In the genomic region with DNA sequence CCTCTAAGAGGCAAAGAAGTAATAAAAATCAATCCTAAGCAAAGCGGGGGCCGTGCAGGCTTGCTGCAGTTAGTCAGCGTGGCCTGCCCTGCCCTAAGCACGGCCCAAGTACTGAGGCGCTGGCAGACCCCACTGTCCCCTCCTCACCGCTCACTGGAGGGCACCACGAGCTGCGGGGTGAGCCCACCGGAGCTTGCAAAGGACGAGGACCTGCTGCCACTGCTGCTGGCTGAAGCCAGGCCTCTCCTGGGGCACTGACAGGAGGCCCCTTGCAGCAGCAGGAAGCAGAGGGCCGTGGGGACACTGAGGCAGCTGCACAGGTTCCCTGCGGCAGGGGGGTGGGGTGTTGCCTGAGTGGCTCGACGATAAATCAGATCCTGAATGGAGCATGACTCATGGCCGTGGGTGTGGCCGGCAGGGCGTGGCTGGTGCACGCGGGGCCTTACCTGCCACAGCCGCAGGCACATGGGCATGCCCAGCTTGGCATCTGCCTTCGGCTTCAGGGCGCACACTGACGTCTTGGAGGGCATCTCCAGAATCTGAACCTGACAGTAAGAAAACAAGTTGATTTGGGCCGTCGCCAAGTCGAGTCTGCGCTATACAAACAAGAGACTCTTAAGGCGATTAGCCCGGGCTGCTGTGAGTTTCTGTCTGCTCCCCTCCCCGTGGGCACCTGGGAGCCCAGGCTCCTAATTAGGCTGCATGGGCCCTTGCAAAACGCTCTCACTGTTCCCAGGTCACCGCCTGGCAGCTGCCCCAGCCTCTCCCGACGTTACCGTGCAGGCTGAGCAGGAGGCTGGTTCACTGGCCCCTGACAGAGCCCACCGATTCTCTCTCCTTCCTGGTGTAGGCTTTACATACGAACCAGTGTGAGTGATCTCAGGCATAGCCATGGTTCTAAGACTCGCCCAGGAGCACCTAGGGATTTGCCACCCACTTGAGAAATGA, we compare ENCODE assay signal across 10 cellular contexts. TPM values are rescaled to one million over a fixed set of nuclear protein-coding genes. Genes with fewer than 3 reads are reported as not detected.
DNase-seq lines count a peak whose midpoint lies in the region; ATAC-seq, FAIRE-seq and TF ChIP-seq lines count a peak whose summit lies in the region.
"Had no signal": no experiment of that assay in that cellular context is flagged by ENCODE, and none has a peak within 500 bp of the region (broad histone marks: within the 10 kb centered on the region; RNA-seq: fewer than 3 reads in every experiment).

No MANE protein-coding gene starts in this region.

- no peaks in the 10 kb centered on the region for H4K20me1 ChIP-seq in endothelial cell of umbilical vein (replicated peaks; ENCODE audit: control insufficient read depth, extremely low read depth, insufficient read depth, low read length)

- no peak for TF ChIP-seq EP300 in sigmoid colon (IDR thresholded peaks at IDR 0.05)

- H3K27ac ChIP-seq in endothelial cell of umbilical vein (ENCODE audit: insufficient read depth, low read depth, low read length) (peak overlapping the region; percentile 28), sigmoid colon (no peak overlapping the region)
- H3K27ac ChIP-seq: parathyroid adenoma had no signal

- peak overlapping the region; percentile 39 for H3K4me2 ChIP-seq in endothelial cell of umbilical vein (ENCODE audit: insufficient read depth, low read length)

- 28 to 72% methylated on average over 38 of the region's 38 CpGs for WGBS in sigmoid colon, 2 donors

- no peaks in the 10 kb centered on the region for H3K36me3 ChIP-seq in endothelial cell of umbilical vein (ENCODE audit: control insufficient read depth in 2 of 2, extremely low read depth in 1 of 2, insufficient read depth in 2 of 2, low read length in 2 of 2)
- peaks cover 0 to 16% (median 0%) of the 10 kb centered on the region in 4 donors for H3K36me3 ChIP-seq in sigmoid colon

- no peak overlapping the region for H3K4me3 ChIP-seq in endothelial cell of umbilical vein (replicated peaks in 1 of 3; ENCODE audit: insufficient read depth in 1 of 3, low read depth in 1 of 3, low read length in 3 of 3)
- H3K4me3 ChIP-seq in sigmoid colon, result no peak overlapping the region

- intact Hi-C loops in endothelial cell of umbilical vein (cut with micrococcal nuclease), result loop anchor here (2.0 kb wide), 2 partner anchors 34 to 38 kb away; no protein-coding TSS in a partner anchor
- intact Hi-C loops in sigmoid colon (cut with DNase I), result no loop called here

- TF ChIP-seq POLR2A in endothelial cell of umbilical vein (IDR thresholded peaks at IDR 0.05; ENCODE audit: low read depth, low read length) (no peak), sigmoid colon (IDR thresholded peaks at IDR 0.05) (no peak)

- no peak overlapping the region for H3K9ac ChIP-seq in endothelial cell of umbilical vein (replicated peaks; ENCODE audit: extremely low read depth, insufficient read depth, low read length)
- H3K9ac ChIP-seq: parathyroid adenoma had no signal

- DNase-seq in NCI-H1436 (lab: John Stamatoyannopoulos, UW) (peak; percentile 46), NCI-H1436 treated with DMSO at 0.1 percent for 48 hours (lab: John Stamatoyannopoulos, UW) (no peak), NCI-H226 (peak; percentile 44), endothelial cell of umbilical vein (ENCODE audit: low read depth, low spot score) (peak; percentile 63), sigmoid colon (peak; percentile 70), activated T-cell treated with anti-CD3 and anti-CD28 coated beads for 4 hours (no peak)
- DNase-seq in stimulated activated CD4-positive, alpha-beta T cell treated with anti-CD3 and anti-CD28 coated beads, Interleukin-1b, Interleukin-23, amount 100 ng/mL, for 48 hours, result no peak
- DNase-seq: anterior cingulate cortex had no signal

- no peaks in the 10 kb centered on the region for H3K9me1 ChIP-seq in endothelial cell of umbilical vein (replicated peaks; ENCODE audit: control insufficient read depth, extremely low read depth, insufficient read depth, low read length)

- POLR2A ChIA-PET in endothelial cell of umbilical vein (lab: Charles Lee), result no interaction called here

- H3K79me2 ChIP-seq in endothelial cell of umbilical vein (ENCODE audit: control insufficient read depth, insufficient read depth, low read length), result no peaks in the 10 kb centered on the region
- H3K79me2 ChIP-seq: parathyroid adenoma had no signal

- ATAC-seq in HG03095 (IDR thresholded peaks at IDR 0.05; ENCODE audit: unreplicated experiment), result no peak

- dilution Hi-C loops in endothelial cell of umbilical vein (cut with MboI; ENCODE audit: extremely low pct_ligation_motif_present, low sequenced_read_pairs), result no loop called here

- H3K9me3 ChIP-seq in endothelial cell of umbilical vein (replicated peaks; ENCODE audit: control insufficient read depth, insufficient read depth, low read length) (no peaks in the 10 kb centered on the region), sigmoid colon (no peaks in the 10 kb centered on the region)

- CTCF ChIA-PET in endothelial cell of umbilical vein (lab: Charles Lee), result interaction anchor here (0.9 to 2.1 kb wide), 8 partner anchors 8 to 104 kb away, joined by 3 to 9 read pairs (median 3); partner anchors contain the start of gene GP1BB

- H3K27me3 ChIP-seq in endothelial cell of umbilical vein (ENCODE audit: control insufficient read depth in 2 of 2, insufficient read depth in 2 of 2, low read length in 2 of 2) (no peaks in the 10 kb centered on the region), sigmoid colon (no peaks in the 10 kb centered on the region)

- no peak for TF ChIP-seq CTCF in endothelial cell of umbilical vein (IDR thresholded peaks at IDR 0.05; ENCODE audit: extremely low read depth in 1 of 2, insufficient read depth in 1 of 2, low read depth in 1 of 2, low read length in 2 of 2)
- no peak for TF ChIP-seq CTCF in sigmoid colon (IDR thresholded peaks at IDR 0.05)

- FAIRE-seq in endothelial cell of umbilical vein (lab: Jason Lieb, UNC), result no peak

- BruUV-seq in endothelial cell of umbilical vein (replicated peaks; lab: Mats Ljungman, UMichigan), result no TSS peak

- H2AFZ ChIP-seq in endothelial cell of umbilical vein (ENCODE audit: low read depth, low read length), result peak overlapping the region; percentile 67
- H2AFZ ChIP-seq: parathyroid adenoma had no signal

- H3K4me1 ChIP-seq in endothelial cell of umbilical vein (ENCODE audit: control insufficient read depth, extremely low read depth, insufficient read depth, low read length), result peaks cover 14% of the 10 kb centered on the region
- no peaks in the 10 kb centered on the region for H3K4me1 ChIP-seq in sigmoid colon
- H3K4me1 ChIP-seq: parathyroid adenoma had no signal

TF ChIP-seq in endothelial cell of umbilical vein, 7 proteins besides CTCF, POLR2A, EP300 and RAD21:
- TF ChIP-seq MAX (IDR thresholded peaks at IDR 0.05; ENCODE audit: insufficient read depth, insufficient read length), result no peak
- TF ChIP-seq MYC (IDR thresholded peaks at IDR 0.05; ENCODE audit: low read depth, low read length), result peak; percentile 37
- TF ChIP-seq JUN (IDR thresholded peaks at IDR 0.05; ENCODE audit: borderline replicate concordance, insufficient read depth, insufficient read length, low read depth), result no peak
- peak; percentile 49 for TF ChIP-seq FOS (IDR thresholded peaks at IDR 0.05; ENCODE audit: borderline replicate concordance, insufficient read depth, low read length)
- TF ChIP-seq GATA2 (IDR thresholded peaks at IDR 0.05; ENCODE audit: insufficient read depth, insufficient read length, low read depth, low read length), result peak; percentile 16
- TF ChIP-seq POLR2AphosphoS5 (IDR thresholded peaks at IDR 0.05; ENCODE audit: insufficient read depth, low read depth, low read length), result no peak

RNA-seq across cellular contexts. Expression of gene TBX1, which starts 45.9 kb away (rescaled TPM):
- total RNA-seq in endothelial cell of umbilical vein (30.2 and 38.2 TPM in 2 replicates), sigmoid colon (1 to 10 TPM; 1.7 to 4.3 (median 3.3) TPM)
- polyA plus RNA-seq in endothelial cell of umbilical vein (8.9 and 11.0 TPM in 2 replicates), sigmoid colon (1 to 10 TPM in 2 of 3 donors, not detected in 1; 1.8 to 2.4 TPM)
- 6.3 and 6.6 TPM in 2 replicates for polyA plus RNA-seq in endothelial cell of umbilical vein (2011; cell fraction: cytosol; rRNA removed)
- 28.4 and 44.8 TPM in 2 replicates for polyA plus RNA-seq in endothelial cell of umbilical vein (2011; cell fraction: nucleus; rRNA removed)
- 7.1 and 14.5 TPM in 2 replicates for polyA plus RNA-seq in endothelial cell of umbilical vein (2012)
- 6.0 and 9.7 TPM in 2 replicates for polyA minus RNA-seq in endothelial cell of umbilical vein
- not detected for polyA minus RNA-seq in endothelial cell of umbilical vein (2011; cell fraction: cytosol; rRNA and poly(A)+ RNA removed)
- polyA minus RNA-seq in endothelial cell of umbilical vein (2011; cell fraction: nucleus; rRNA and poly(A)+ RNA removed), result 10.4 and 16.9 TPM in 2 replicates

RNA-seq across cellular contexts. Expression of gene GNB1L, which starts 48.2 kb away (rescaled TPM):
- total RNA-seq in endothelial cell of umbilical vein (5.9 and 11.2 TPM in 2 replicates), sigmoid colon (10 to 100 TPM in 1 of 4 donors, 1 to 10 TPM in 3; 3.6 to 15.0 (median 5.3) TPM)
- polyA plus RNA-seq in endothelial cell of umbilical vein (5.4 and 5.9 TPM in 2 replicates), sigmoid colon (1 to 10 TPM; 2.5 to 7.0 (median 3.0) TPM)
- 2.2 and 3.8 TPM in 2 replicates for polyA plus RNA-seq in endothelial cell of umbilical vein (2011; cell fraction: cytosol; rRNA removed)
- 2.7 and 3.2 TPM in 2 replicates for polyA plus RNA-seq in endothelial cell of umbilical vein (2011; cell fraction: nucleus; rRNA removed)
- polyA plus RNA-seq in endothelial cell of umbilical vein (2012), result 3.5 and 3.6 TPM in 2 replicates
- 1.6 and 3.5 TPM in 2 replicates for polyA minus RNA-seq in endothelial cell of umbilical vein
- 1.7 TPM for polyA minus RNA-seq in endothelial cell of umbilical vein (2011; cell fraction: cytosol; rRNA and poly(A)+ RNA removed)
- polyA minus RNA-seq in endothelial cell of umbilical vein (2011; cell fraction: nucleus; rRNA and poly(A)+ RNA removed), result 2.4 TPM in 2 replicates

RNA-seq across cellular contexts. Expression of gene RTL10, which starts 48.2 kb away (rescaled TPM):
- 31.9 and 32.1 TPM in 2 replicates for total RNA-seq in endothelial cell of umbilical vein
- 40.8 and 54.5 TPM in 2 replicates for polyA plus RNA-seq in endothelial cell of umbilical vein
- 21.6 and 22.9 TPM in 2 replicates for polyA plus RNA-seq in endothelial cell of umbilical vein (2011; cell fraction: cytosol; rRNA removed)
- polyA plus RNA-seq in endothelial cell of umbilical vein (2011; cell fraction: nucleus; rRNA removed), result 43.8 and 53.4 TPM in 2 replicates
- 8.0 and 9.8 TPM in 2 replicates for polyA plus RNA-seq in endothelial cell of umbilical vein (2012)
- 84.1 and 88.0 TPM in 2 replicates for polyA minus RNA-seq in endothelial cell of umbilical vein
- 9.0 TPM for polyA minus RNA-seq in endothelial cell of umbilical vein (2011; cell fraction: cytosol; rRNA and poly(A)+ RNA removed)
- 20.7 and 26.1 TPM in 2 replicates for polyA minus RNA-seq in endothelial cell of umbilical vein (2011; cell fraction: nucleus; rRNA and poly(A)+ RNA removed)
- 10 to 100 TPM in 1 of 4 donors, 1 to 10 TPM in 3; 6.6 to 15.0 (median 8.7) TPM for total RNA-seq in sigmoid colon
- 1 to 10 TPM; 1.8 to 7.8 (median 2.8) TPM for polyA plus RNA-seq in sigmoid colon

Comparison
In these comparisons a context has a peak if more than half of its experiments do, and no peak if none do; other contexts are left out.
1. DNase-seq: peak in NCI-H1436 (single experiment), NCI-H226 (single experiment), endothelial cell of umbilical vein (single experiment) and sigmoid colon (single experiment); none in NCI-H1436 treated with DMSO at 0.1 percent for 48 hours (single experiment), stimulated activated CD4-positive, alpha-beta T cell treated with anti-CD3 and anti-CD28 coated beads, Interleukin-1b, Interleukin-23, amount 100 ng/mL, for 48 hours (single experiment) and activated T-cell treated with anti-CD3 and anti-CD28 coated beads for 4 hours (single experiment).